In the genomic region with DNA sequence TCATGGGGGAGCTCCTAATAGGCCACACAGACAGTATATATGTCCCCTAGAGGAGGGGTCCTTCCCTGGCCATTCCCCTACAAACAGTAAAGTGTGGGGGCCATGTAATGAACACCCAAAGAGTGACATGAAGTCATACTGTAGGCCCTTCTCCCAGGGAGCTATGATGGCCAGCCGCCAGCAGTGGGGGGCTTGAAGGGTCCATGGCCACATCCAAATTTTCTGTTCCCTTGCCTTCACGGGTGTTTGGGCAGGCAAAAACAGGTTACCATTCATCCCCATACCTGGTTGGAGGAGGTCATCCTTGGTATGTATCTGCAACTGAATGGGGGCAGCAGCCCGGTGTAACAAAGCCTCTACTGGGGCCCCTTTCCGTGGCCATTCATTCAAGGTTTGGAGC, we compare ENCODE assay signal across 24 cellular contexts.
"Had no signal": no experiment of that assay in that cellular context is flagged by ENCODE, and none has a peak within 500 bp of the region (broad histone marks: within the 10 kb centered on the region; RNA-seq: fewer than 3 reads in every experiment).

No MANE protein-coding gene starts in this region.

- H3K27me3 ChIP-seq: stomach, suprapubic skin, testis, thyroid gland, tibial artery, tibial nerve, transverse colon, upper lobe of left lung, upper lobe of right lung, uterus, vagina had no signal

- H3K4me1 ChIP-seq: stomach, suprapubic skin, thyroid gland, tibial artery, tibial nerve, transverse colon, upper lobe of left lung, upper lobe of right lung, uterus, vagina had no signal

- H3K36me3 ChIP-seq: stomach, suprapubic skin, thoracic aorta, thyroid gland, tibial artery, tibial nerve, transverse colon, upper lobe of left lung, upper lobe of right lung, uterus, vagina had no signal

- DNase-seq: stimulated activated CD4-positive, alpha-beta T cell treated with anti-CD3 and anti-CD28 coated beads, Interleukin-2, amount 100 ng/mL, for 48 hours; stimulated activated CD4-positive, alpha-beta T cell treated with anti-CD3 and anti-CD28 coated beads, Interleukin-4, amount 100 ng/mL, for 1 hour; stimulated activated CD4-positive, alpha-beta T cell treated with anti-CD3 and anti-CD28 coated beads, Interleukin-4, amount 100 ng/mL, for 24 hours; stimulated activated CD4-positive, alpha-beta T cell treated with anti-CD3 and anti-CD28 coated beads, Interleukin-4, amount 100 ng/mL, for 4 hours; stimulated activated CD8-positive, alpha-beta memory T cell treated with anti-CD3 and anti-CD28 coated beads, Interleukin-4, amount 100 ng/mL, for 48 hours; stimulated activated naive B cell treated with anti-CD40 and anti-IgM and Interleukin-4, amounts not matched to agents 10 μg/mL and 1 μg/mL and 100 μg/mL, for 72 hours; stimulated activated naive CD4-positive, alpha-beta T cell; stimulated activated naive CD4-positive, alpha-beta T cell treated with Interleukin-2 at 50 U/mL for 16 hours; stimulated activated naive CD8-positive, alpha-beta T cell treated with anti-CD3 and anti-CD28 coated beads, Interleukin-15, amount 100 ng/mL, for 72 hours; stimulated activated naive CD8-positive, alpha-beta T cell treated with anti-CD3 and anti-CD28 coated beads, Interleukin-15, Interleukin-2, amounts not matched to agents 100 U/mL and 50 U/mL, for 24 hours; stomach; substantia nigra; testis; thyroid gland; tibial artery; transverse colon; trophoblast cell; upper lobe of left lung; upper lobe of right lung; uterus had no signal

- H3K4me3 ChIP-seq: stomach, suprapubic skin, testis, thoracic aorta, thyroid gland, tibial artery, tibial nerve, transverse colon, upper lobe of left lung, upper lobe of right lung, uterus, vagina had no signal

- H3K9me3 ChIP-seq: testis, thoracic aorta, thyroid gland, tibial artery, transverse colon, upper lobe of right lung, uterus, vagina had no signal

- H3K27ac ChIP-seq: stomach, suprapubic skin, testis, thoracic aorta, thyroid gland, tibial artery, tibial nerve, transverse colon, upper lobe of left lung, upper lobe of right lung, uterus, vagina had no signal
